Comparison of ENCODE assay signal across 17 cellular contexts in the genomic region with DNA sequence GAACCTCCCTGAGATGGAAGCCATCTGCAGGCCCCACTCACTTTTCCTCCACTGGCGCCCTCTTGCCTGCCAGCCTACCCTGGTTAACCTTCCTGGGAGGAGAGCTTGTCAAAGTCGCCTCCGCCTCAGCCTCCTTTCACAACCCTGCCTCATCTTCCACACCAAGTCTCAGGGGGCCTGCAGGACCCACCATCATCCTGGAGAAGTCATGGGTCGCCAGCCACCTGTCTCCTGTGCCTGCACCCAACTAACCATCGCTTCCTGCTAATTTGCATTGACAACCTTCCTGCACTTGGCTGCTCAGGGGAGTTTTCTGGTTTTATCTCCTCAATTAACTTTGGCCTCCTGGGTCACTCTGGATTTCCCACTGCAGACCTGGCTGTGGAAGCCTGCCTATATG. TPM values are rescaled to one million over a fixed set of nuclear protein-coding genes. Genes with fewer than 3 reads are reported as not detected.
DNase-seq lines count a peak whose midpoint lies in the region; ATAC-seq, FAIRE-seq and TF ChIP-seq lines count a peak whose summit lies in the region.
"Had no signal": no experiment of that assay in that cellular context is flagged by ENCODE, and none has a peak within 500 bp of the region (broad histone marks: within the 10 kb centered on the region; RNA-seq: fewer than 3 reads in every experiment).

No MANE protein-coding gene starts in this region.

- intact Hi-C loops in esophagus squamous epithelium (cut with DNase I) = loop anchor here (10.0 kb wide), 1 partner anchor 375 kb away; no protein-coding TSS in a partner anchor

- no peak for TF ChIP-seq CTCF in esophagus squamous epithelium (IDR thresholded peaks at IDR 0.05)

- DNase-seq in stimulated activated naive CD8-positive, alpha-beta T cell treated with anti-CD3 and anti-CD28 coated beads, Interleukin-15, amount 100 ng/mL, for 72 hours = no peak
- DNase-seq in Karpas-422 = peak; percentile 93
- no peak for DNase-seq in GM19239 (ENCODE audit: insufficient read length, low spot score)
- no peak for DNase-seq in esophagus squamous epithelium (lab: John Stamatoyannopoulos, UW)
- DNase-seq in H4 (ENCODE audit: low spot score) = no peak
- DNase-seq: 8988T; activated CD4-positive, alpha-beta T cell treated with anti-CD3 and anti-CD28 coated beads, Interleukin-2, amount 50 U/mL, for 48 hours; activated naive CD4-positive, alpha-beta T cell treated with Interleukin-2 at 50 U/mL for 16 hours; DMS 273 treated with DMSO at 0.1 percent for 48 hours; IMR-90; NCI-H1436 treated with DMSO at 0.1 percent for 48 hours; NK-92 treated with Interleukin-12 subunit alpha and Interleukin-12 subunit beta, amount 100 ng/mL, for 24 hours had no signal

- H3K27ac ChIP-seq in Karpas-422 (ENCODE audit: low read length) = peak overlapping the region; percentile 100
- H3K27ac ChIP-seq in esophagus squamous epithelium = no peak overlapping the region

- peak overlapping the region; percentile 73 for H3K27ac Mint-ChIP-seq in stimulated activated naive CD8-positive, alpha-beta T cell treated with anti-CD3 and anti-CD28 coated beads, Interleukin-15, Interleukin-2, amounts not matched to agents 100 ng/mL and 50 ng/mL, for 24 hours
- H3K27ac Mint-ChIP-seq in stimulated activated naive CD8-positive, alpha-beta T cell treated with anti-CD3 and anti-CD28 coated beads, Interleukin-15, amount 100 ng/mL, for 72 hours = no peak overlapping the region
- H3K27ac Mint-ChIP-seq: progenitor cell of endocrine pancreas; T-helper 1 cell treated with Interleukin-12 subunit alpha and Interleukin-12 subunit beta and Interleukin-4 antibody, amounts not matched to agents 30 μg/mL and 1 μg/mL, for 36 hours had no signal

- H3K4me1 ChIP-seq in Karpas-422 (ENCODE audit: low read length) = peaks cover 71% of the 10 kb centered on the region
- H3K4me1 ChIP-seq in esophagus squamous epithelium = no peaks in the 10 kb centered on the region

- H3K79me2 ChIP-seq in Karpas-422 (ENCODE audit: low read length) = no peaks in the 10 kb centered on the region

- H3K4me3 Mint-ChIP-seq in stimulated activated naive CD8-positive, alpha-beta T cell treated with anti-CD3 and anti-CD28 coated beads, Interleukin-15, Interleukin-2, amounts not matched to agents 100 ng/mL and 50 ng/mL, for 24 hours = peak overlapping the region; percentile 54
- H3K4me3 Mint-ChIP-seq in stimulated activated naive CD8-positive, alpha-beta T cell treated with anti-CD3 and anti-CD28 coated beads, Interleukin-15, amount 100 ng/mL, for 72 hours = no peak overlapping the region
- H3K4me3 Mint-ChIP-seq: T-helper 1 cell treated with Interleukin-12 subunit alpha and Interleukin-12 subunit beta and Interleukin-4 antibody, amounts not matched to agents 30 μg/mL and 1 μg/mL, for 36 hours had no signal

- WGBS in esophagus squamous epithelium, 2 donors = 90 to 97% methylated on average over 5 of the region's 5 CpGs

- no peak for TF ChIP-seq POLR2A in esophagus squamous epithelium (IDR thresholded peaks at IDR 0.05)

- no peaks in the 10 kb centered on the region for H3K36me3 ChIP-seq in Karpas-422 (ENCODE audit: insufficient read depth, low read length)
- no peaks in the 10 kb centered on the region for H3K36me3 ChIP-seq in esophagus squamous epithelium

- H3K9me3 ChIP-seq in Karpas-422 (ENCODE audit: low read length) (no peaks in the 10 kb centered on the region), esophagus squamous epithelium (no peaks in the 10 kb centered on the region)

- peaks cover 3% of the 10 kb centered on the region for H3K27me3 Mint-ChIP-seq in stimulated activated naive CD8-positive, alpha-beta T cell treated with anti-CD3 and anti-CD28 coated beads, Interleukin-15, Interleukin-2, amounts not matched to agents 100 ng/mL and 50 ng/mL, for 24 hours
- no peaks in the 10 kb centered on the region for H3K27me3 Mint-ChIP-seq in stimulated activated naive CD8-positive, alpha-beta T cell treated with anti-CD3 and anti-CD28 coated beads, Interleukin-15, amount 100 ng/mL, for 72 hours

- FAIRE-seq in GM19239 (lab: Jason Lieb, UNC) = no peak

- H3K4me3 ChIP-seq in Karpas-422 (ENCODE audit: low read length) (peak overlapping the region; percentile 60), esophagus squamous epithelium (no peak overlapping the region)

- H2AFZ ChIP-seq in Karpas-422 (ENCODE audit: low read length) = no peak overlapping the region

- H3K36me3 Mint-ChIP-seq in stimulated activated naive CD8-positive, alpha-beta T cell treated with anti-CD3 and anti-CD28 coated beads, Interleukin-15, Interleukin-2, amounts not matched to agents 100 ng/mL and 50 ng/mL, for 24 hours (ENCODE audit: low read depth) = no peaks in the 10 kb centered on the region

- H3K4me1 Mint-ChIP-seq in stimulated activated naive CD8-positive, alpha-beta T cell treated with anti-CD3 and anti-CD28 coated beads, Interleukin-15, Interleukin-2, amounts not matched to agents 100 ng/mL and 50 ng/mL, for 24 hours (ENCODE audit: low read depth) = peaks cover 39% of the 10 kb centered on the region
- H3K4me1 Mint-ChIP-seq in stimulated activated naive CD8-positive, alpha-beta T cell treated with anti-CD3 and anti-CD28 coated beads, Interleukin-15, amount 100 ng/mL, for 72 hours = peaks cover 21% of the 10 kb centered on the region

- no peaks in the 10 kb centered on the region for H3K9me2 ChIP-seq in Karpas-422 (replicated peaks; ENCODE audit: insufficient read depth, low read length)

- no peaks in the 10 kb centered on the region for H3K9me3 Mint-ChIP-seq in stimulated activated naive CD8-positive, alpha-beta T cell treated with anti-CD3 and anti-CD28 coated beads, Interleukin-15, Interleukin-2, amounts not matched to agents 100 ng/mL and 50 ng/mL, for 24 hours
- H3K9me3 Mint-ChIP-seq in stimulated activated naive CD8-positive, alpha-beta T cell treated with anti-CD3 and anti-CD28 coated beads, Interleukin-15, amount 100 ng/mL, for 72 hours = no peaks in the 10 kb centered on the region
- H3K9me3 Mint-ChIP-seq: T-helper 1 cell treated with Interleukin-12 subunit alpha and Interleukin-12 subunit beta and Interleukin-4 antibody, amounts not matched to agents 30 μg/mL and 1 μg/mL, for 36 hours had no signal

- no peak for ATAC-seq in stimulated activated naive CD8-positive, alpha-beta T cell treated with anti-CD3 and anti-CD28 coated beads, Interleukin-15, amount 100 ng/mL, for 72 hours
- ATAC-seq in HG02623 (IDR thresholded peaks at IDR 0.05; ENCODE audit: unreplicated experiment) (peak; percentile 36), HG02973 (IDR thresholded peaks at IDR 0.05; ENCODE audit: unreplicated experiment) (no peak)

- H3K9ac ChIP-seq in Karpas-422 (ENCODE audit: low read length) = peak overlapping the region; percentile 85

- H3K27me3 ChIP-seq in Karpas-422 (ENCODE audit: low read length) (no peaks in the 10 kb centered on the region), esophagus squamous epithelium (no peaks in the 10 kb centered on the region)

- H3K4me2 ChIP-seq in Karpas-422 (ENCODE audit: low read depth, low read length, poor library complexity, severe bottlenecking) = peak overlapping the region; percentile 71

- H4K20me1 ChIP-seq in Karpas-422 (ENCODE audit: insufficient read depth, low read depth, low read length) = no peaks in the 10 kb centered on the region

RNA-seq across cellular contexts. Expression of gene GRHPR, which starts 52.8 kb away (rescaled TPM):
- 234 and 345 TPM in 2 replicates for total RNA-seq in Karpas-422 (2014; rRNA removed; shearing (Covaris generic); ENCODE audit: low replicate concordance)
- total RNA-seq in esophagus squamous epithelium = 100 to 1,000 TPM in 2 of 4 donors, 10 to 100 TPM in 2; 74.5 to 117 (median 93.8) TPM
- 172 and 191 TPM in 2 replicates for total RNA-seq in H4 (2014; rRNA removed; shearing (Covaris generic))
